8 cellular contexts compared by ENCODE assay signal in genomic region chrX:100829730-100830129, GRCh38. TPM values are rescaled to one million over a fixed set of nuclear protein-coding genes. Genes with fewer than 3 reads are reported as not detected.
A peak's percentile ranks its signal among the peaks of the same experiment; 100 is the strongest.
DNase-seq lines count a peak whose midpoint lies in the region; ATAC-seq and FAIRE-seq lines count a peak whose summit lies in the region.

No MANE protein-coding gene starts in this region.

- intact Hi-C loops in Right ventricle myocardium inferior (cut with DNase I), result no loop called here

- no peak for FAIRE-seq in frontal cortex (lab: Jason Lieb, UNC)

- DNase-seq in HCEC 1CT (peak; percentile 12), NOMO-1 (lab: John Stamatoyannopoulos, UW; ENCODE audit: unreplicated experiment in 2 of 2) (peak; percentile 55 to 72), fibroblast of peridontal ligament (ENCODE audit: extremely low read depth) (peak; percentile 4), Right ventricle myocardium inferior (ENCODE audit: missing footprints) (no peak), NCI-H2227 (lab: John Stamatoyannopoulos, UW; ENCODE audit: unreplicated experiment) (no peak), cortex of kidney (lab: John Stamatoyannopoulos, UW) (no peak), frontal cortex (ENCODE audit: low spot score in 2 of 2) (no peak)

- ATAC-seq in GM18498 (IDR thresholded peaks at IDR 0.05; ENCODE audit: unreplicated experiment) (peak; percentile 77), Right ventricle myocardium inferior (no peak)

RNA-seq across cellular contexts. Expression of gene CSTF2, which starts 9.5 kb away (rescaled TPM):
- total RNA-seq in Right ventricle myocardium inferior (6.6 TPM), frontal cortex (13.5 TPM)

RNA-seq across cellular contexts. Expression of gene NOX1, which starts 44.4 kb away (rescaled TPM):
- total RNA-seq in Right ventricle myocardium inferior (not detected), frontal cortex (not detected)

Comparison
In these comparisons a context has a peak if more than half of its experiments do, and no peak if none do; other contexts are left out.
1. DNase-seq: peak in HCEC 1CT (single experiment), NOMO-1 (2 of 2) and fibroblast of peridontal ligament (single experiment); none in Right ventricle myocardium inferior (single experiment), NCI-H2227 (single experiment), cortex of kidney (single experiment) and frontal cortex (0 of 2).